14 cellular contexts compared by ENCODE assay signal in the genomic region with DNA sequence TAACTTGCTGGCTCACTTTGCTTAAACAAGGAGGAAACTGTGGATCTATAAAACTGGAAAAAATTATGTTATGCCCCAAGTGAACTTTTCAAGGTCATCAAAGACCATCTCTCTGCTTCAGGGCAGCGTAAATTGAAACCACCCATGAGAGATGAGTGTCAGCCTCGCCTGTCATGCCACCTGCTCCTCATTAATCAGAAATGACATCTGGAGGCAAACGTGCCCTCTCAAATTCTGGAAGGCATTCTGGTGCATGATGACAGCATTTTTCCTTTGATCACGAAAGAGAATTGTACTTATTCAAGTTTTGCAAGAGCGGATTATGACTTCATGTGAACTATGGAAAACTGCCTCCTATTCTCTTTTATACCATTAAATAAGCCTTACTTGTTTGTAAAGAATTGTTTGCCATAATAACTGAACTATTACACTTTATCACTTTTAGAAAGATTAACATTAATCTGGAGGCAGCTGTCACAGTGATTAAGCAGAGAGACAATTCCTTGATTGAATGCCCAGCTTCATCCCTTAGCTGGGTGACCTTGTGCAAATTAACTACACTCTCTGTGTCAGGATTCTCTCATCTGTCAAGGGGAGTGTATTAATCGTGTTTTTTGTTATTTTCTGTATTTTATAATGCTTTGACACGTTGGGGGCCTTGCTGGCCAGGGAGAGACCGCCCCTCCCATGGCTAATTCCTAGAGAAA. TPM values are rescaled to one million over a fixed set of nuclear protein-coding genes. Genes with fewer than 3 reads are reported as not detected.
A peak's percentile ranks its signal among the peaks of the same experiment; 100 is the strongest.
DNase-seq lines count a peak whose midpoint lies in the region; ATAC-seq, FAIRE-seq and TF ChIP-seq lines count a peak whose summit lies in the region.
"Had no signal": no experiment of that assay in that cellular context is flagged by ENCODE, and none has a peak within 500 bp of the region (broad histone marks: within the 10 kb centered on the region; RNA-seq: fewer than 3 reads in every experiment).

No MANE protein-coding gene starts in this region.

- H3K27ac Mint-ChIP-seq in glutamatergic neuron (ENCODE audit: unreplicated experiment) (peak overlapping the region; percentile 91), natural killer cell (no peak overlapping the region), immature natural killer cell (no peak overlapping the region)

- TF ChIP-seq CTCF in D721Med (IDR thresholded peaks at IDR 0.05; ENCODE audit: insufficient read depth, missing control alignments): no peak
- no peak for TF ChIP-seq CTCF in glutamatergic neuron (IDR thresholded peaks at IDR 0.05; ENCODE audit: partially characterized antibody, unreplicated experiment)
- no peak for TF ChIP-seq CTCF in natural killer cell (IDR thresholded peaks at IDR 0.05)

- H3K9me3 Mint-ChIP-seq in glutamatergic neuron (ENCODE audit: unreplicated experiment): peaks cover 20% of the 10 kb centered on the region
- no peaks in the 10 kb centered on the region for H3K9me3 Mint-ChIP-seq in natural killer cell
- H3K9me3 Mint-ChIP-seq in immature natural killer cell: no peaks in the 10 kb centered on the region
- H3K9me3 Mint-ChIP-seq: activated T-cell treated with anti-CD3 and anti-CD28 coated beads, Interleukin-2, amount 50 U/mL, for 4 hours had no signal

- no peaks in the 10 kb centered on the region for H3K36me3 Mint-ChIP-seq in glutamatergic neuron (ENCODE audit: unreplicated experiment)
- H3K36me3 Mint-ChIP-seq in natural killer cell: no peaks in the 10 kb centered on the region
- H3K36me3 Mint-ChIP-seq in immature natural killer cell: peaks cover 0 to 3% (median 0%) of the 10 kb centered on the region in 3 donors

- no peak for ATAC-seq in natural killer cell
- ATAC-seq in GM18511 (IDR thresholded peaks at IDR 0.05; ENCODE audit: unreplicated experiment): no peak
- ATAC-seq in left colon: no peak
- ATAC-seq: activated T-cell treated with anti-CD3 and anti-CD28 coated beads, Interleukin-2, amount 50 U/mL, for 4 hours had no signal

- H3K4me1 Mint-ChIP-seq in glutamatergic neuron (ENCODE audit: low read depth, unreplicated experiment): peaks cover 35% of the 10 kb centered on the region
- H3K4me1 Mint-ChIP-seq in natural killer cell: no peaks in the 10 kb centered on the region
- no peaks in the 10 kb centered on the region for H3K4me1 Mint-ChIP-seq in immature natural killer cell

- peak overlapping the region; percentile 80 for H3K4me3 Mint-ChIP-seq in glutamatergic neuron (ENCODE audit: unreplicated experiment)
- no peak overlapping the region for H3K4me3 Mint-ChIP-seq in natural killer cell
- H3K4me3 Mint-ChIP-seq in immature natural killer cell: no peak overlapping the region
- H3K4me3 Mint-ChIP-seq: activated T-cell treated with anti-CD3 and anti-CD28 coated beads, Interleukin-2, amount 50 U/mL, for 4 hours had no signal

- no peak for DNase-seq in D721Med (ENCODE audit: insufficient read length, low spot score)
- peak; percentile 97 for DNase-seq in LHCN-M2 (ENCODE audit: low read depth)
- peak; percentile 46 for DNase-seq in NCI-H526 treated with DMSO at 0.1 percent for 48 hours (lab: John Stamatoyannopoulos, UW)
- DNase-seq in glutamatergic neuron: peak; percentile 55
- DNase-seq in natural killer cell: no peak
- no peak for DNase-seq in immature natural killer cell
- no peak for DNase-seq in left colon
- DNase-seq: activated T-cell treated with anti-CD3 and anti-CD28 coated beads, Interleukin-2, amount 50 U/mL, for 4 hours; NCI-H2227 treated with DMSO at 0.1 percent for 48 hours; stimulated activated CD4-positive, alpha-beta T cell treated with anti-CD3 and anti-CD28 coated beads, Interleukin-2, amount 100 ng/mL, for 48 hours; stimulated activated naive CD4-positive, alpha-beta T cell treated with Interleukin-2 at 50 U/mL for 16 hours had no signal

- FAIRE-seq in D721Med (lab: Jason Lieb, UNC): peak; percentile 68
- FAIRE-seq: colon, GM12892 had no signal

- intact Hi-C loops in natural killer cell (cut with micrococcal nuclease) (no loop called here), left colon (cut with DNase I, micrococcal nuclease) (no loop called here)

- H3K27me3 Mint-ChIP-seq in glutamatergic neuron (ENCODE audit: unreplicated experiment) (peaks cover 8% of the 10 kb centered on the region), natural killer cell (ENCODE audit: low read depth in 2 of 2) (peaks cover 0 to 12% of the 10 kb centered on the region in 2 donors), immature natural killer cell (ENCODE audit: low read depth in 3 of 3) (peaks cover 0 to 3% (median 1%) of the 10 kb centered on the region in 3 donors)

RNA-seq across cellular contexts. Expression of gene SACS, which starts 17.0 kb away (rescaled TPM):
- 82.8 and 88.1 TPM in 2 replicates for total RNA-seq in LHCN-M2 (2014; rRNA removed)
- polyA plus RNA-seq in LHCN-M2 (2012): 10.0 TPM
- total RNA-seq in glutamatergic neuron (ENCODE audit: unreplicated experiment): 132 TPM
- total RNA-seq in natural killer cell: 10 to 100 TPM in 2 of 3 donors, 1 to 10 TPM in 1; 10.0 to 13.1 (median 13.0) TPM
- polyA plus RNA-seq in immature natural killer cell: 1 to 10 TPM in 2 of 3 donors, under 1 TPM in 1; 0.42 to 4.4 (median 4.0) TPM
- 1 to 10 TPM; 3.3 to 4.5 TPM for total RNA-seq in left colon

Comparison
In these comparisons a context has a peak if more than half of its experiments do, and no peak if none do; other contexts are left out.
1. DNase-seq: peak in LHCN-M2 (single experiment), NCI-H526 treated with DMSO at 0.1 percent for 48 hours (single experiment) and glutamatergic neuron (single experiment); none in D721Med (single experiment), natural killer cell (single experiment), immature natural killer cell (0 of 3) and left colon (0 of 2).